In genomic region chr10:102582181-102582580, GRCh38 we compare ENCODE assay signal across 18 cellular contexts.
DNase-seq lines count a peak whose midpoint lies in the region; ATAC-seq, FAIRE-seq and TF ChIP-seq lines count a peak whose summit lies in the region.
"Had no signal": no experiment of that assay in that cellular context is flagged by ENCODE, and none has a peak within 500 bp of the region (broad histone marks: within the 10 kb centered on the region; RNA-seq: fewer than 3 reads in every experiment).

No MANE protein-coding gene starts in this region.

- DNase-seq in GM23338 (ENCODE audit: low spot score) (no peak), astrocyte (ENCODE audit: low read depth) (no peak), foreskin melanocyte (peak; percentile 91), posterior vena cava (ENCODE audit: low spot score) (peak; percentile 5), caudate nucleus (lab: John Stamatoyannopoulos, UW) (no peak), frontal cortex (ENCODE audit: low spot score in 2 of 2) (no peak)
- no peak for DNase-seq in naive thymus-derived CD8-positive, alpha-beta T cell
- DNase-seq: DMS 273 treated with DMSO at 0.1 percent for 48 hours, DND-41, H9, NCI-H187 treated with DMSO at 0.1 percent for 48 hours, NCI-H2107, Right ventricle myocardium superior had no signal

- H3K9ac ChIP-seq in astrocyte (ENCODE audit: low read length) = no peak overlapping the region

- H3K27ac Mint-ChIP-seq in GM23338 (no peak overlapping the region), astrocyte (ENCODE audit: unreplicated experiment) (peak overlapping the region; percentile 34)
- H3K27ac Mint-ChIP-seq in naive thymus-derived CD8-positive, alpha-beta T cell = peak overlapping the region in 2 of 10 donors; percentile 47 to 65
- H3K27ac Mint-ChIP-seq: B cell, IgD-negative memory B cell had no signal

- H3K4me3 Mint-ChIP-seq in GM23338 (no peak overlapping the region; the same call in 2 of the 3 replicates), astrocyte (ENCODE audit: unreplicated experiment) (no peak overlapping the region)
- no peak overlapping the region for H3K4me3 Mint-ChIP-seq in naive thymus-derived CD8-positive, alpha-beta T cell
- H3K4me3 Mint-ChIP-seq: B cell, IgD-negative memory B cell had no signal

- no peak overlapping the region for H3K27ac ChIP-seq in GM23338 (ENCODE audit: low read depth)
- H3K27ac ChIP-seq in astrocyte (ENCODE audit: low read depth, low read length) = no peak overlapping the region
- H3K27ac ChIP-seq in caudate nucleus (ENCODE audit: low read depth, low read length) = no peak overlapping the region
- H3K27ac ChIP-seq: A549 had no signal

- FAIRE-seq in astrocyte (lab: Jason Lieb, UNC) (no peak), frontal cortex (lab: Jason Lieb, UNC) (no peak)
- FAIRE-seq: A549, GM12891 had no signal

- H3K27me3 ChIP-seq in GM23338 (ENCODE audit: insufficient read depth) = no peaks in the 10 kb centered on the region
- no peaks in the 10 kb centered on the region for H3K27me3 ChIP-seq in astrocyte (ENCODE audit: insufficient read depth, low read length)

- H3K36me3 ChIP-seq in GM23338 (ENCODE audit: insufficient read depth) (no peaks in the 10 kb centered on the region), astrocyte (ENCODE audit: insufficient read depth, low read length) (no peaks in the 10 kb centered on the region)

- ATAC-seq in GM23338 (no peak), GM19467 (IDR thresholded peaks at IDR 0.05; ENCODE audit: unreplicated experiment) (no peak)
- no peak for ATAC-seq in naive thymus-derived CD8-positive, alpha-beta T cell
- ATAC-seq: A549 had no signal

- H3K9me3 Mint-ChIP-seq in GM23338 (no peaks in the 10 kb centered on the region), astrocyte (ENCODE audit: unreplicated experiment) (no peaks in the 10 kb centered on the region)
- no peaks in the 10 kb centered on the region for H3K9me3 Mint-ChIP-seq in naive thymus-derived CD8-positive, alpha-beta T cell
- H3K9me3 Mint-ChIP-seq: IgD-negative memory B cell had no signal

- H3K4me3 ChIP-seq in GM23338 = no peak overlapping the region
- H3K4me3 ChIP-seq in astrocyte (ENCODE audit: insufficient read depth, low read depth, low read length) = no peak overlapping the region
- H3K4me3 ChIP-seq: A549 had no signal

- H3K36me3 Mint-ChIP-seq in GM23338 (ENCODE audit: low read depth) (no peaks in the 10 kb centered on the region), astrocyte (ENCODE audit: low read depth, unreplicated experiment) (no peaks in the 10 kb centered on the region)
- no peaks in the 10 kb centered on the region for H3K36me3 Mint-ChIP-seq in naive thymus-derived CD8-positive, alpha-beta T cell
- H3K36me3 Mint-ChIP-seq: IgD-negative memory B cell had no signal

- peaks cover 38% of the 10 kb centered on the region for H3K4me1 Mint-ChIP-seq in GM23338
- H3K4me1 Mint-ChIP-seq in astrocyte (ENCODE audit: low read depth, unreplicated experiment) = peaks cover 30% of the 10 kb centered on the region
- peaks cover 8 to 11% (median 8%) of the 10 kb centered on the region in 4 donors for H3K4me1 Mint-ChIP-seq in naive thymus-derived CD8-positive, alpha-beta T cell

- POLR2A ChIA-PET in naive thymus-derived CD8-positive, alpha-beta T cell (lab: Charles Lee) = interaction anchor here (2.5 kb wide), 1 partner anchor 79 kb away, joined by 15 read pairs; the partner anchor contains the start of genes ACTR1A and SUFU

- H2AFZ ChIP-seq in GM23338 (no peak overlapping the region), astrocyte (ENCODE audit: low read depth, low read length) (no peak overlapping the region)

- peak overlapping the region; percentile 55 for H3K4me2 ChIP-seq in GM23338
- H3K4me2 ChIP-seq in astrocyte (ENCODE audit: low read length) = no peak overlapping the region
- H3K4me2 ChIP-seq: A549 had no signal

- H3K27me3 Mint-ChIP-seq in GM23338 (ENCODE audit: insufficient read depth, low read depth, poor library complexity) (peaks cover 3% of the 10 kb centered on the region), astrocyte (ENCODE audit: low read depth, unreplicated experiment) (no peaks in the 10 kb centered on the region)
- H3K27me3 Mint-ChIP-seq in naive thymus-derived CD8-positive, alpha-beta T cell = no peaks in the 10 kb centered on the region
- H3K27me3 Mint-ChIP-seq: B cell, IgD-negative memory B cell had no signal

- no peaks in the 10 kb centered on the region for H3K9me2 ChIP-seq in GM23338 (ENCODE audit: insufficient read depth)

- intact Hi-C loops in posterior vena cava (cut with DNase I) = loop anchor here (5.0 kb wide), 1 partner anchor 75 kb away; no protein-coding TSS in a partner anchor

- 0 out of 2 replicates have a peak, but pooled peaks cover 7% of the 10 kb centered on the region for H3F3A ChIP-seq in GM23338 (replicated peaks; ENCODE audit: low read depth)

- H3K79me2 ChIP-seq in GM23338 (replicated peaks; ENCODE audit: insufficient read depth) = no peaks in the 10 kb centered on the region
- peaks cover 3% of the 10 kb centered on the region for H3K79me2 ChIP-seq in astrocyte (ENCODE audit: insufficient read depth, low read length)

- H3K4me1 ChIP-seq in GM23338 (ENCODE audit: insufficient read depth) (peaks cover 18% of the 10 kb centered on the region), astrocyte (ENCODE audit: insufficient read depth, low read length) (peaks cover 9% of the 10 kb centered on the region)
- H3K4me1 ChIP-seq: A549 had no signal

- H4K20me1 ChIP-seq in GM23338 (replicated peaks; ENCODE audit: insufficient read depth) (peaks cover 2% of the 10 kb centered on the region; the same call in 1 of the 2 replicates), astrocyte (ENCODE audit: insufficient read depth, low read length) (peaks cover 48% of the 10 kb centered on the region)

- H3K9me3 ChIP-seq in astrocyte (ENCODE audit: insufficient read depth, low read depth, low read length) = no peaks in the 10 kb centered on the region
- H3K9me3 ChIP-seq: A549 had no signal

- TF ChIP-seq CTCF in GM23338 (conservative IDR thresholded peaks at IDR 0.05; ENCODE audit: low read depth in 2 of 2) = no peak
- TF ChIP-seq CTCF in astrocyte (IDR thresholded peaks at IDR 0.05; ENCODE audit: insufficient read depth, low read depth, low read length) = no peak

TF ChIP-seq in GM23338, 12 proteins besides CTCF, POLR2A, EP300 and RAD21 (continues in another document):
- TF ChIP-seq STAT1 (IDR thresholded peaks at IDR 0.05; ENCODE audit: unreplicated experiment) (no peak), ETS1 (IDR thresholded peaks at IDR 0.05) (no peak), ZNF331 (CRISPR knock-in tag; IDR thresholded peaks at IDR 0.05; ENCODE audit: low read depth) (no peak), ZNF114 (CRISPR knock-in tag; IDR thresholded peaks at IDR 0.05) (no peak), JUNB (IDR thresholded peaks at IDR 0.05; ENCODE audit: unreplicated experiment) (no peak), EZH2 (IDR thresholded peaks at IDR 0.05; ENCODE audit: low read depth, unreplicated experiment) (no peak), CREB1 (CRISPR knock-in tag; IDR thresholded peaks at IDR 0.05; ENCODE audit: low read depth) (no peak), POLR2AphosphoS5 (IDR thresholded peaks at IDR 0.05; ENCODE audit: low read depth) (no peak), REST (IDR thresholded peaks at IDR 0.05; ENCODE audit: unreplicated experiment) (no peak), EZH2phosphoT487 (IDR thresholded peaks at IDR 0.05; ENCODE audit: unreplicated experiment) (no peak)

Comparison
In these comparisons a context has a peak if more than half of its experiments do, and no peak if none do; other contexts are left out.
1. DNase-seq: peak in foreskin melanocyte (single experiment) and posterior vena cava (single experiment); none in GM23338 (single experiment), astrocyte (single experiment), caudate nucleus (0 of 61), naive thymus-derived CD8-positive, alpha-beta T cell (0 of 10) and frontal cortex (0 of 2).